ENCODE assay signal across 9 cellular contexts in genomic region chr17:35254107-35254802, GRCh38. TPM values are rescaled to one million over a fixed set of nuclear protein-coding genes. Genes with fewer than 3 reads are reported as not detected.
DNase-seq lines count a peak whose midpoint lies in the region; ATAC-seq, FAIRE-seq and TF ChIP-seq lines count a peak whose summit lies in the region.
"Had no signal": no experiment of that assay in that cellular context is flagged by ENCODE, and none has a peak within 500 bp of the region (broad histone marks: within the 10 kb centered on the region; RNA-seq: fewer than 3 reads in every experiment).

No MANE protein-coding gene starts in this region.

- dilution Hi-C loops in endothelial cell of umbilical vein (cut with MboI; ENCODE audit: extremely low pct_ligation_motif_present, low sequenced_read_pairs) = no loop called here

- H3K79me2 ChIP-seq in endothelial cell of umbilical vein (ENCODE audit: control insufficient read depth, insufficient read depth, low read length) = no peaks in the 10 kb centered on the region

- peak overlapping the region in 8 of 11 experiments; percentile 8 to 90 (median 71); a peak in 15 of 22 replicates for H3K4me2 ChIP-seq in BLaER1 treated with 17β-estradiol and CSF1 and Interleukin-3, amounts not matched to agents 10 nM and 100 nM
- H3K4me2 ChIP-seq in endothelial cell of umbilical vein (ENCODE audit: insufficient read depth, low read length) = peak overlapping the region; percentile 31

- no peaks in the 10 kb centered on the region for H3K27me3 ChIP-seq in BLaER1 treated with 17β-estradiol and CSF1 and Interleukin-3, amounts not matched to agents 10 nM and 100 nM
- no peaks in the 10 kb centered on the region for H3K27me3 ChIP-seq in endothelial cell of umbilical vein (ENCODE audit: control insufficient read depth in 2 of 2, insufficient read depth in 2 of 2, low read length in 2 of 2)

- H4K20me1 ChIP-seq in BLaER1 treated with 17β-estradiol and CSF1 and Interleukin-3, amounts not matched to agents 10 nM and 100 nM = peaks cover 0 to 47% (median 0%) of the 10 kb centered on the region in 11 experiments; a peak in 2 of 22 replicates
- H4K20me1 ChIP-seq in endothelial cell of umbilical vein (replicated peaks; ENCODE audit: control insufficient read depth, extremely low read depth, insufficient read depth, low read length) = no peaks in the 10 kb centered on the region

- no peak overlapping the region for H2AFZ ChIP-seq in endothelial cell of umbilical vein (ENCODE audit: low read depth, low read length)

- H3K9me3 ChIP-seq in BLaER1 treated with 17β-estradiol and CSF1 and Interleukin-3, amounts not matched to agents 10 nM and 100 nM (replicated peaks in 1 of 11) = peaks cover 0 to 24% (median 0%) of the 10 kb centered on the region in 11 experiments; a peak in 2 of 22 replicates
- no peaks in the 10 kb centered on the region for H3K9me3 ChIP-seq in endothelial cell of umbilical vein (replicated peaks; ENCODE audit: control insufficient read depth, insufficient read depth, low read length)

- TF ChIP-seq POLR2A in endothelial cell of umbilical vein (IDR thresholded peaks at IDR 0.05; ENCODE audit: low read depth, low read length) = no peak

- H3K4me1 ChIP-seq in BLaER1 treated with 17β-estradiol and CSF1 and Interleukin-3, amounts not matched to agents 10 nM and 100 nM = peaks cover 0 to 75% (median 33%) of the 10 kb centered on the region in 10 experiments; a peak in 14 of 20 replicates
- H3K4me1 ChIP-seq in endothelial cell of umbilical vein (ENCODE audit: control insufficient read depth, extremely low read depth, insufficient read depth, low read length) = peaks cover 35% of the 10 kb centered on the region

- TF ChIP-seq CTCF in endothelial cell of umbilical vein (IDR thresholded peaks at IDR 0.05; ENCODE audit: extremely low read depth in 1 of 2, insufficient read depth in 1 of 2, low read depth in 1 of 2, low read length in 2 of 2) = no peak

- intact Hi-C loops in endothelial cell of umbilical vein (cut with micrococcal nuclease) = loop anchor here (1.0 kb wide), 2 partner anchors 9 to 41 kb away; no protein-coding TSS in a partner anchor

- no peaks in the 10 kb centered on the region for H3K9me3 Mint-ChIP-seq in natural killer cell treated with Interleukin-12 subunit alpha and Interleukin-12 subunit beta and Interleukin-15 and Interleukin-18, amount 100 ng/mL, for 72 hours
- H3K9me3 Mint-ChIP-seq: stimulated activated naive CD8-positive, alpha-beta T cell treated with anti-CD3 and anti-CD28 coated beads, Interleukin-15, Interleukin-2, amounts not matched to agents 100 ng/mL and 50 ng/mL, for 24 hours had no signal

- DNase-seq in NOMO-1 treated with dmso at 0.1 percent for 144 hours (lab: John Stamatoyannopoulos, UW; ENCODE audit: unreplicated experiment) = peak; percentile 70
- peak; percentile 98 for DNase-seq in endothelial cell of umbilical vein (ENCODE audit: low read depth, low spot score)
- no peak for DNase-seq in natural killer cell treated with Interleukin-12 subunit alpha and Interleukin-12 subunit beta and Interleukin-15 and Interleukin-18, amount 100 ng/mL, for 72 hours (ENCODE audit: low spot score)
- DNase-seq in DMS153 (lab: John Stamatoyannopoulos, UW) = no peak
- no peak for DNase-seq in central memory CD4-positive, alpha-beta T cell
- no peak for DNase-seq in NCI-H1417 (lab: John Stamatoyannopoulos, UW)
- no peak for DNase-seq in NCI-H1105 treated with DMSO at 0.1 percent for 48 hours (lab: John Stamatoyannopoulos, UW)

- CTCF ChIA-PET in endothelial cell of umbilical vein (lab: Charles Lee) = no interaction called here

- H3K27ac ChIP-seq in BLaER1 treated with 17β-estradiol and CSF1 and Interleukin-3, amounts not matched to agents 10 nM and 100 nM = peak overlapping the region in 9 of 11 experiments; percentile 14 to 75 (median 65); a peak in 14 of 22 replicates
- peak overlapping the region; percentile 59 for H3K27ac ChIP-seq in endothelial cell of umbilical vein (ENCODE audit: insufficient read depth, low read depth, low read length)

- no peaks in the 10 kb centered on the region for H3K27me3 Mint-ChIP-seq in natural killer cell treated with Interleukin-12 subunit alpha and Interleukin-12 subunit beta and Interleukin-15 and Interleukin-18, amount 100 ng/mL, for 72 hours
- H3K27me3 Mint-ChIP-seq: stimulated activated naive CD8-positive, alpha-beta T cell treated with anti-CD3 and anti-CD28 coated beads, Interleukin-15, Interleukin-2, amounts not matched to agents 100 ng/mL and 50 ng/mL, for 24 hours had no signal

- peaks cover 55 to 59% of the 10 kb centered on the region in 2 donors for H3K4me1 Mint-ChIP-seq in natural killer cell treated with Interleukin-12 subunit alpha and Interleukin-12 subunit beta and Interleukin-15 and Interleukin-18, amount 100 ng/mL, for 72 hours (ENCODE audit: low read depth in 2 of 2)

- H3K9me1 ChIP-seq in endothelial cell of umbilical vein (replicated peaks; ENCODE audit: control insufficient read depth, extremely low read depth, insufficient read depth, low read length) = no peaks in the 10 kb centered on the region

- peak in 1 of 2 donors; percentile 78 for ATAC-seq in natural killer cell treated with Interleukin-12 subunit alpha and Interleukin-12 subunit beta and Interleukin-15 and Interleukin-18, amount 100 ng/mL, for 72 hours

- H3K9ac ChIP-seq in BLaER1 treated with 17β-estradiol and CSF1 and Interleukin-3, amounts not matched to agents 10 nM and 100 nM = peak overlapping the region in 5 of 11 experiments; percentile 25 to 54 (median 37); a peak in 6 of 22 replicates
- H3K9ac ChIP-seq in endothelial cell of umbilical vein (replicated peaks; ENCODE audit: extremely low read depth, insufficient read depth, low read length) = no peak overlapping the region

- H3K4me3 ChIP-seq in BLaER1 treated with 17β-estradiol and CSF1 and Interleukin-3, amounts not matched to agents 10 nM and 100 nM = peak overlapping the region in 1 of 10 experiments; percentile 5; a peak in 1 of 20 replicates
- no peak overlapping the region for H3K4me3 ChIP-seq in endothelial cell of umbilical vein (replicated peaks in 1 of 3; ENCODE audit: insufficient read depth in 1 of 3, low read depth in 1 of 3, low read length in 3 of 3)

- peak overlapping the region; percentile 42 to 76 for H3K27ac Mint-ChIP-seq in natural killer cell treated with Interleukin-12 subunit alpha and Interleukin-12 subunit beta and Interleukin-15 and Interleukin-18, amount 100 ng/mL, for 72 hours

- H3K36me3 ChIP-seq in BLaER1 treated with 17β-estradiol and CSF1 and Interleukin-3, amounts not matched to agents 10 nM and 100 nM = peaks cover 0 to 49% (median 7%) of the 10 kb centered on the region in 11 experiments; a peak in 12 of 22 replicates
- H3K36me3 ChIP-seq in endothelial cell of umbilical vein (ENCODE audit: control insufficient read depth in 2 of 2, extremely low read depth in 1 of 2, insufficient read depth in 2 of 2, low read length in 2 of 2) = peaks cover 0 to 5% of the 10 kb centered on the region in 2 experiments

- POLR2A ChIA-PET in endothelial cell of umbilical vein (lab: Charles Lee) = interaction anchor here (1.7 kb wide), 1 partner anchor 11 kb away, joined by 7 read pairs; the partner anchor contains the start of gene SLFN5

- H3K4me3 Mint-ChIP-seq in natural killer cell treated with Interleukin-12 subunit alpha and Interleukin-12 subunit beta and Interleukin-15 and Interleukin-18, amount 100 ng/mL, for 72 hours = peak overlapping the region; percentile 59
- H3K4me3 Mint-ChIP-seq: stimulated activated naive CD8-positive, alpha-beta T cell treated with anti-CD3 and anti-CD28 coated beads, Interleukin-15, Interleukin-2, amounts not matched to agents 100 ng/mL and 50 ng/mL, for 24 hours had no signal

- no TSS peak for BruUV-seq in endothelial cell of umbilical vein (replicated peaks; lab: Mats Ljungman, UMichigan)

- peaks cover 19% of the 10 kb centered on the region for H3K36me3 Mint-ChIP-seq in natural killer cell treated with Interleukin-12 subunit alpha and Interleukin-12 subunit beta and Interleukin-15 and Interleukin-18, amount 100 ng/mL, for 72 hours

- peak; percentile 97 for FAIRE-seq in endothelial cell of umbilical vein (lab: Jason Lieb, UNC)

TF ChIP-seq in endothelial cell of umbilical vein, 7 proteins besides CTCF, POLR2A, EP300 and RAD21:
- TF ChIP-seq MYC (IDR thresholded peaks at IDR 0.05; ENCODE audit: low read depth, low read length) = no peak
- no peak for TF ChIP-seq MAX (IDR thresholded peaks at IDR 0.05; ENCODE audit: insufficient read depth, insufficient read length)
- TF ChIP-seq GATA2 (IDR thresholded peaks at IDR 0.05; ENCODE audit: insufficient read depth, insufficient read length, low read depth, low read length) = peak; percentile 89
- TF ChIP-seq POLR2AphosphoS5 (IDR thresholded peaks at IDR 0.05; ENCODE audit: insufficient read depth, low read depth, low read length) = peak; percentile 59
- peak; percentile 87 for TF ChIP-seq FOS (IDR thresholded peaks at IDR 0.05; ENCODE audit: borderline replicate concordance, insufficient read depth, low read length)
- TF ChIP-seq JUN (IDR thresholded peaks at IDR 0.05; ENCODE audit: borderline replicate concordance, insufficient read depth, insufficient read length, low read depth) = peak; percentile 95
- no peak for TF ChIP-seq EZH2 (IDR thresholded peaks at IDR 0.05; ENCODE audit: borderline replicate concordance, low read depth, low read length, severe bottlenecking)
TF ChIP-seq in endothelial cell of umbilical vein: peak in this region for 4.

RNA-seq across cellular contexts. Expression of gene SLFN5, which starts 11.4 kb away (rescaled TPM):
- total RNA-seq in endothelial cell of umbilical vein = 15.7 and 24.2 TPM in 2 replicates
- polyA plus RNA-seq in endothelial cell of umbilical vein = 3.2 and 4.5 TPM in 2 replicates
- 4.6 and 5.2 TPM in 2 replicates for polyA plus RNA-seq in endothelial cell of umbilical vein (2011; cell fraction: cytosol; rRNA removed)
- polyA plus RNA-seq in endothelial cell of umbilical vein (2011; cell fraction: nucleus; rRNA removed) = 5.3 and 5.4 TPM in 2 replicates
- polyA plus RNA-seq in endothelial cell of umbilical vein (2012) = 22.7 and 23.1 TPM in 2 replicates
- polyA minus RNA-seq in endothelial cell of umbilical vein = 22.3 and 23.1 TPM in 2 replicates
- polyA minus RNA-seq in endothelial cell of umbilical vein (2011; cell fraction: cytosol; rRNA and poly(A)+ RNA removed) = 7.9 TPM
- polyA minus RNA-seq in endothelial cell of umbilical vein (2011; cell fraction: nucleus; rRNA and poly(A)+ RNA removed) = 9.7 and 11.1 TPM in 2 replicates
- 10 to 100 TPM; 29.0 to 46.7 TPM for total RNA-seq in natural killer cell treated with Interleukin-12 subunit alpha and Interleukin-12 subunit beta and Interleukin-15 and Interleukin-18, amount 100 ng/mL, for 72 hours

Comparison
In these comparisons a context has a peak if more than half of its experiments do, and no peak if none do; other contexts are left out.
1. DNase-seq: peak in NOMO-1 treated with dmso at 0.1 percent for 144 hours (single experiment) and endothelial cell of umbilical vein (single experiment); none in natural killer cell treated with Interleukin-12 subunit alpha and Interleukin-12 subunit beta and Interleukin-15 and Interleukin-18, amount 100 ng/mL, for 72 hours (single experiment), DMS153 (single experiment), central memory CD4-positive, alpha-beta T cell (single experiment), NCI-H1417 (0 of 3) and NCI-H1105 treated with DMSO at 0.1 percent for 48 hours (single experiment).